1 cellular context compared by ENCODE assay signal in the genomic region with DNA sequence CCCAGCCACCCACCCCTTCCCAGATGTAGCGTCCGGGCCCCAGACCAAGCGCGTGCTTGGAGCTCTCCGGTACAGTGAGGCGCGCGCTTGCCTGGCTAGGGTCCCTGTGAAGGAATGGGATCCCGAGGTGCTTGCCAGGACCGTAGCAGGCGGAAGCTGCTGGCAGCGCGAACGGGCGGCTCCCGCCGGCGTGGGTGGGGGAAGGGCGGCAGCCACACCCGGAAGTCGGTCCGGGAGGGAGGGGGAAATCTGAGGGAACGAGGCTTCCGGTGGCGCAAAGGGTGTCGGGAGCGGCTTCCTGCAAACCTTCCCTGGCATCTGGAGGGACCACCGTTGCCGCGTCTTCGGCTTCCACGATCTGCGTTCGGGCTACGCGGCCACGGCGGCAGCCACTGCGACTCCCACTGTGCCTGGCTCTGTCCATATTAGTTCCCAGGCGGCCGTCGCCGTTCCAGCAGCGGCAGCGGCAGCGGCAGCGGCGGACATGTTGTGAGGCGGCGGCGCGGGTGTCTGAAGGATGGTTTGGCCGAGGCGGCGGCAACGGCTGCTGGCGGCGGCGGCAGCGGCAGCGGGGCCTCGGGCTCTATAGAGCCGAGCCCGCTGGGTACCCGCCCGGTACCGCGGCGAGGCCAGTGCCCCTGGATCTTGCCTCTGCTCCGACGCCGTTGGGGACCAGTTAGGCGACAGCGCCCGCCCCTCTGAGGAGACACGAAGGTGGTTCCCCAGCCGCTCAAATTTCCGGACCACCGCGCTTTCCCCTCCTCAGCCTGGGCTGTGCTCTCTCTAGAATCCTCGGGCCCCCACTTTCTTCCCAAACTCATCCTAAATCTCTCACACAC.
TF ChIP-seq lines count a peak whose summit lies in the region.

Gene DR1 (plus strand): TSS at position 275 of the 839 bp plus-strand sequence. CDS start 739 bp downstream, outside the sequence.

TF ChIP-seq in SK-N-SH, 30 proteins besides CTCF, POLR2A, EP300 and RAD21 (continued from another document):
- TF ChIP-seq REST (IDR thresholded peaks at IDR 0.05; ENCODE audit: low read depth, low read length) (no peak), MXI1 (IDR thresholded peaks at IDR 0.05; ENCODE audit: low read depth, low read length) (peak; percentile 91), JUND (IDR thresholded peaks at IDR 0.05) (peak; percentile 17; the same call in 1 of the 2 replicates), RXRA (IDR thresholded peaks at IDR 0.05; ENCODE audit: borderline replicate concordance, low read depth) (no peak), TAF1 (IDR thresholded peaks at IDR 0.05; ENCODE audit: borderline replicate concordance, low read depth, low read length) (peak; percentile 89), FOSL2 (IDR thresholded peaks at IDR 0.05; ENCODE audit: borderline replicate concordance, low read depth) (no peak; the same call in 1 of the 2 replicates), TEAD4 (IDR thresholded peaks at IDR 0.05; ENCODE audit: borderline replicate concordance, insufficient read depth) (0 out of 2 replicates have a peak, but pooled peaks have one; percentile 19), MAX (IDR thresholded peaks at IDR 0.05; ENCODE audit: low read depth) (peak; percentile 97), GABPA (IDR thresholded peaks at IDR 0.05; ENCODE audit: low read depth) (peak; percentile 94), POLR2AphosphoS5 (IDR thresholded peaks at IDR 0.05; ENCODE audit: low read depth, low read length) (peak; percentile 94), TCF12 (IDR thresholded peaks at IDR 0.05) (peak; percentile 61), FOXM1 (IDR thresholded peaks at IDR 0.05; ENCODE audit: low read depth) (no peak), EZH2phosphoT487 (IDR thresholded peaks at IDR 0.05; ENCODE audit: borderline replicate concordance, low read depth) (no peak), NFIC (IDR thresholded peaks at IDR 0.05; ENCODE audit: borderline replicate concordance) (peak; percentile 69), SMC3 (IDR thresholded peaks at IDR 0.05; ENCODE audit: low read depth, low read length) (no peak), RFX5 (IDR thresholded peaks at IDR 0.05; ENCODE audit: low read length) (no peak)
- TF ChIP-seq, protein P1, sequence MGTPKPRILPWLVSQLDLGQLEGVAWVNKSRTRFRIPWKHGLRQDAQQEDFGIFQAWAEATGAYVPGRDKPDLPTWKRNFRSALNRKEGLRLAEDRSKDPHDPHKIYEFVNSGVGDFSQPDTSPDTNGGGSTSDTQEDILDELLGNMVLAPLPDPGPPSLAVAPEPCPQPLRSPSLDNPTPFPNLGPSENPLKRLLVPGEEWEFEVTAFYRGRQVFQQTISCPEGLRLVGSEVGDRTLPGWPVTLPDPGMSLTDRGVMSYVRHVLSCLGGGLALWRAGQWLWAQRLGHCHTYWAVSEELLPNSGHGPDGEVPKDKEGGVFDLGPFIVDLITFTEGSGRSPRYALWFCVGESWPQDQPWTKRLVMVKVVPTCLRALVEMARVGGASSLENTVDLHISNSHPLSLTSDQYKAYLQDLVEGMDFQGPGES (IDR thresholded peaks at IDR 0.05; ENCODE audit: low read depth, low read length): no peak
- TF ChIP-seq, protein P2, sequence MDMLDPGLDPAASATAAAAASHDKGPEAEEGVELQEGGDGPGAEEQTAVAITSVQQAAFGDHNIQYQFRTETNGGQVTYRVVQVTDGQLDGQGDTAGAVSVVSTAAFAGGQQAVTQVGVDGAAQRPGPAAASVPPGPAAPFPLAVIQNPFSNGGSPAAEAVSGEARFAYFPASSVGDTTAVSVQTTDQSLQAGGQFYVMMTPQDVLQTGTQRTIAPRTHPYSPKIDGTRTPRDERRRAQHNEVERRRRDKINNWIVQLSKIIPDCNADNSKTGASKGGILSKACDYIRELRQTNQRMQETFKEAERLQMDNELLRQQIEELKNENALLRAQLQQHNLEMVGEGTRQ (IDR thresholded peaks at IDR 0.05; ENCODE audit: borderline replicate concordance, low read depth, low read length): no peak
